Comparison of ENCODE assay signal across 1 cellular context in genomic region chr5:58236498-58236897, GRCh38.
TF ChIP-seq lines count a peak whose summit lies in the region.

No MANE protein-coding gene starts in this region.

TF ChIP-seq in GM23338, 12 proteins besides CTCF, POLR2A, EP300 and RAD21 (continued from another document):
- TF ChIP-seq ZNF462 (CRISPR knock-in tag; IDR thresholded peaks at IDR 0.05) (no peak), ETS1 (IDR thresholded peaks at IDR 0.05) (no peak), EZH2phosphoT487 (IDR thresholded peaks at IDR 0.05; ENCODE audit: unreplicated experiment) (no peak), ZNF114 (CRISPR knock-in tag; IDR thresholded peaks at IDR 0.05) (no peak), JUNB (IDR thresholded peaks at IDR 0.05; ENCODE audit: unreplicated experiment) (no peak), CREB1 (CRISPR knock-in tag; IDR thresholded peaks at IDR 0.05; ENCODE audit: low read depth) (no peak)
